ENCODE assay signal across 5 cellular contexts in genomic region chr9:137410236-137410890, GRCh38. TPM values are rescaled to one million over a fixed set of nuclear protein-coding genes. Genes with fewer than 3 reads are reported as not detected.
"Had no signal": no experiment of that assay in that cellular context is flagged by ENCODE, and none has a peak within 500 bp of the region (broad histone marks: within the 10 kb centered on the region; RNA-seq: fewer than 3 reads in every experiment).

No MANE protein-coding gene starts in this region.

RNA-seq across cellular contexts. Expression of gene ENTPD8, which starts 30.8 kb away (rescaled TPM):
- total RNA-seq: activated CD8-positive, alpha-beta memory T cell treated with anti-CD3 and anti-CD28 coated beads for 36 hours; activated naive CD8-positive, alpha-beta T cell treated with anti-CD3 and anti-CD28 coated beads for 36 hours; activated T-cell treated with anti-CD3 and anti-CD28 coated beads, Interleukin-2, amount 50 U/mL, for 4 hours; activated T-helper 2 cell treated with anti-CD3 and anti-CD28 coated beads, Interferon-gamma antibody, Interleukin-2, Interleukin-4, amounts not matched to agents 10 μg/mL and 5 μg/mL and 100 μg/mL, durations not matched to agents 14 hours and 24 hours and 36 hours; foreskin keratinocyte had no signal
- polyA plus RNA-seq: foreskin keratinocyte had no signal
